ENCODE assay signal across 17 cellular contexts in genomic region chr12:40971911-40972310, GRCh38.
A peak's percentile ranks its signal among the peaks of the same experiment; 100 is the strongest.
DNase-seq lines count a peak whose midpoint lies in the region; ATAC-seq and TF ChIP-seq lines count a peak whose summit lies in the region.
"Had no signal": no experiment of that assay in that cellular context is flagged by ENCODE, and none has a peak within 500 bp of the region (broad histone marks: within the 10 kb centered on the region; RNA-seq: fewer than 3 reads in every experiment).

No MANE protein-coding gene starts in this region.

- no peak overlapping the region for H3K9ac ChIP-seq in IMR-90 (ENCODE audit: low read depth, low read length)
- H3K9ac ChIP-seq in adipocyte (ENCODE audit: low read length) = no peak overlapping the region

- ATAC-seq in IMR-90 (ENCODE audit: low read depth) (peak; percentile 62), left lung (no peak)
- ATAC-seq: A549, Panc1 had no signal

- H4K5ac ChIP-seq in IMR-90 (ENCODE audit: low read depth, low read length) = no peak overlapping the region

- no peak overlapping the region for H4K8ac ChIP-seq in IMR-90 (ENCODE audit: low read depth in 2 of 2, low read length in 2 of 2)

- POLR2A ChIA-PET in IMR-90 (lab: Charles Lee; ENCODE audit: unreplicated experiment) = no interaction called here

- no peak overlapping the region for H2BK120ac ChIP-seq in IMR-90 (ENCODE audit: low read depth, low read length)

- H3K23ac ChIP-seq in IMR-90 (ENCODE audit: low read depth, low read length) = no peak overlapping the region

- TF ChIP-seq CTCF in AG10803 (conservative IDR thresholded peaks at IDR 0.05; ENCODE audit: low read length) = no peak
- no peak for TF ChIP-seq CTCF in IMR-90 (conservative IDR thresholded peaks at IDR 0.05; ENCODE audit: low read depth, low read length)
- TF ChIP-seq CTCF in fibroblast of mammary gland (conservative IDR thresholded peaks at IDR 0.05; ENCODE audit: control insufficient read depth, insufficient read depth, low read depth, low read length) = no peak
- no peak for TF ChIP-seq CTCF in left lung (IDR thresholded peaks at IDR 0.05)

- no peak overlapping the region for H2BK5ac ChIP-seq in IMR-90 (ENCODE audit: low read depth, low read length, poor library complexity, severe bottlenecking)

- H2BK20ac ChIP-seq in IMR-90 (ENCODE audit: low read depth, low read length) = no peak overlapping the region

- H3K79me1 ChIP-seq in IMR-90 (ENCODE audit: low read depth in 1 of 2, low read length in 2 of 2) = no peaks in the 10 kb centered on the region

- no peak overlapping the region for H4K91ac ChIP-seq in IMR-90 (ENCODE audit: insufficient read depth, low read depth, low read length)

- H2AK9ac ChIP-seq in IMR-90 (replicated peaks; ENCODE audit: low read depth, low read length, poor library complexity) = no peak overlapping the region

- H3K4me1 ChIP-seq in IMR-90 (ENCODE audit: control insufficient read depth, insufficient read depth, low read length) = no peaks in the 10 kb centered on the region
- H3K4me1 ChIP-seq in adipocyte (ENCODE audit: control insufficient read depth, insufficient read depth, low read length) = no peaks in the 10 kb centered on the region
- H3K4me1 ChIP-seq in left lung = no peaks in the 10 kb centered on the region
- H3K4me1 ChIP-seq: A549, SJCRH30 had no signal

- no peak for TF ChIP-seq POLR2A in IMR-90 (IDR thresholded peaks at IDR 0.05; ENCODE audit: low read depth, low read length)

- H2BK15ac ChIP-seq in IMR-90 (ENCODE audit: low read depth, low read length) = no peak overlapping the region

- intact Hi-C loops in IMR-90 (cut with micrococcal nuclease) (no loop called here), left lung (cut with DNase I) (no loop called here)

- TF ChIP-seq RAD21 in IMR-90 (IDR thresholded peaks at IDR 0.05; ENCODE audit: low read length) = no peak

- H3K9me3 ChIP-seq in IMR-90 (ENCODE audit: control insufficient read depth, insufficient read depth, low read length) (no peaks in the 10 kb centered on the region), adipocyte (ENCODE audit: control insufficient read depth, low read length) (no peaks in the 10 kb centered on the region), left lung (no peaks in the 10 kb centered on the region)
- H3K9me3 ChIP-seq: A549, SJCRH30 had no signal

- H2AK5ac ChIP-seq in IMR-90 (ENCODE audit: low read depth, low read length) = no peak overlapping the region

- H3K14ac ChIP-seq in IMR-90 (replicated peaks; ENCODE audit: low read depth, low read length) = no peak overlapping the region

- no peak overlapping the region for H3K18ac ChIP-seq in IMR-90 (ENCODE audit: low read depth, low read length)

- BruUV-seq in IMR-90 (replicated peaks; lab: Mats Ljungman, UMichigan) = no TSS peak

- no peak overlapping the region for H3K4me3 ChIP-seq in AG10803 (ENCODE audit: low read length)
- no peak overlapping the region for H3K4me3 ChIP-seq in IMR-90 (ENCODE audit: insufficient read depth, low read depth, low read length)
- H3K4me3 ChIP-seq in adipocyte (ENCODE audit: low read length) = no peak overlapping the region
- no peak overlapping the region for H3K4me3 ChIP-seq in fibroblast of mammary gland (ENCODE audit: control insufficient read depth, low read depth, low read length)
- no peak overlapping the region for H3K4me3 ChIP-seq in left lung
- H3K4me3 ChIP-seq: A549, SJCRH30 had no signal

- no CpG with 5 or more reads among the region's 2 CpGs for WGBS in IMR-90 (ENCODE audit: extremely low coverage in 2 of 2, insufficient read length in 1 of 2), 2 experiments

- H2AFZ ChIP-seq in IMR-90 (replicated peaks; ENCODE audit: low read length, poor library complexity) = no peak overlapping the region

- dilution Hi-C loops in IMR-90 (cut with HindIII; ENCODE audit: low sequenced_read_pairs, unreplicated experiment) = no loop called here

- CTCF ChIA-PET in IMR-90 (lab: Yijun Ruan, JAX) = no interaction called here

- H3K27ac ChIP-seq in IMR-90 (ENCODE audit: insufficient read depth, low read length) (no peak overlapping the region), left lung (no peak overlapping the region)
- H3K27ac ChIP-seq: A549, SJCRH30 had no signal

- H3K27me3 ChIP-seq in IMR-90 (ENCODE audit: control insufficient read depth, insufficient read depth, low read length) = no peaks in the 10 kb centered on the region
- no peaks in the 10 kb centered on the region for H3K27me3 ChIP-seq in adipocyte (replicated peaks; ENCODE audit: control insufficient read depth, insufficient read depth, low read length)
- H3K27me3 ChIP-seq in left lung = no peaks in the 10 kb centered on the region
- H3K27me3 ChIP-seq: SJCRH30 had no signal

- in situ Hi-C loops in IMR-90 (cut with MboI; ENCODE audit: low sequenced_read_pairs) = no loop called here

- H3K4ac ChIP-seq in IMR-90 (ENCODE audit: low read depth, low read length) = no peak overlapping the region

- no peaks in the 10 kb centered on the region; the same call in 1 of the 2 replicates for H3K9me1 ChIP-seq in IMR-90 (ENCODE audit: insufficient read depth, low read length)

- no peak overlapping the region for H3K56ac ChIP-seq in IMR-90 (ENCODE audit: extremely low read depth, insufficient read depth, low read length)

- DNase-seq in AG10803 (ENCODE audit: low read depth) (peak; percentile 17), IMR-90 (peak; percentile 14), adipocyte (ENCODE audit: low read depth) (peak; percentile 63), fibroblast of mammary gland (ENCODE audit: low read depth) (peak; percentile 19), HT-29 (ENCODE audit: low spot score) (no peak), NCI-H1930 (lab: John Stamatoyannopoulos, UW) (no peak), left lung (no peak)
- DNase-seq: CD8-positive, alpha-beta memory T cell; H7; Karpas-422; MM.1S; NCI-H1092; NCI-H2081 treated with DMSO at 0.1 percent for 48 hours; NCI-H524; SJCRH30 had no signal

- H4K20me1 ChIP-seq in IMR-90 (ENCODE audit: insufficient read depth, low read length) = no peaks in the 10 kb centered on the region

- no peaks in the 10 kb centered on the region for H3K36me3 ChIP-seq in IMR-90 (ENCODE audit: control insufficient read depth, insufficient read depth, low read length)
- no peaks in the 10 kb centered on the region for H3K36me3 ChIP-seq in adipocyte (ENCODE audit: control insufficient read depth, insufficient read depth, low read length, severe bottlenecking)
- H3K36me3 ChIP-seq in left lung = no peaks in the 10 kb centered on the region
- H3K36me3 ChIP-seq: SJCRH30 had no signal

- H3K4me2 ChIP-seq in IMR-90 (ENCODE audit: low read depth, low read length) = no peak overlapping the region
- H3K4me2 ChIP-seq: A549 had no signal

TF ChIP-seq in IMR-90, 13 proteins besides CTCF, POLR2A, EP300 and RAD21:
- TF ChIP-seq RCOR1 (IDR thresholded peaks at IDR 0.05; ENCODE audit: insufficient replicate concordance, low read length) (no peak), SMC3 (IDR thresholded peaks at IDR 0.05; ENCODE audit: low read depth, low read length) (no peak), MXI1 (IDR thresholded peaks at IDR 0.05; ENCODE audit: borderline replicate concordance, low read depth, low read length) (no peak), RFX5 (IDR thresholded peaks at IDR 0.05; ENCODE audit: low read depth, low read length) (no peak), BHLHE40 (IDR thresholded peaks at IDR 0.05; ENCODE audit: low read depth, low read length) (no peak), CEBPB (IDR thresholded peaks at IDR 0.05; ENCODE audit: low read depth, low read length) (no peak), CHD1 (IDR thresholded peaks at IDR 0.05; ENCODE audit: low read depth, low read length) (no peak), MAZ (IDR thresholded peaks at IDR 0.05; ENCODE audit: borderline replicate concordance, low read depth, low read length) (no peak), ELK1 (IDR thresholded peaks at IDR 0.05; ENCODE audit: borderline replicate concordance, low read depth, low read length) (no peak), NFE2L2 (IDR thresholded peaks at IDR 0.05; ENCODE audit: low read depth, low read length) (no peak), FOS (IDR thresholded peaks at IDR 0.05; ENCODE audit: low read depth, low read length) (no peak), MAFK (IDR thresholded peaks at IDR 0.05; ENCODE audit: low read depth, low read length) (no peak), USF2 (IDR thresholded peaks at IDR 0.05; ENCODE audit: low read depth, low read length) (no peak)

Comparison
In these comparisons a context has a peak if more than half of its experiments do, and no peak if none do; other contexts are left out.
1. DNase-seq: peak in AG10803 (single experiment), IMR-90 (single experiment), adipocyte (single experiment) and fibroblast of mammary gland (single experiment); none in HT-29 (single experiment), NCI-H1930 (0 of 2) and left lung (0 of 2).